ENCODE assay signal across 8 cellular contexts in the genomic region with DNA sequence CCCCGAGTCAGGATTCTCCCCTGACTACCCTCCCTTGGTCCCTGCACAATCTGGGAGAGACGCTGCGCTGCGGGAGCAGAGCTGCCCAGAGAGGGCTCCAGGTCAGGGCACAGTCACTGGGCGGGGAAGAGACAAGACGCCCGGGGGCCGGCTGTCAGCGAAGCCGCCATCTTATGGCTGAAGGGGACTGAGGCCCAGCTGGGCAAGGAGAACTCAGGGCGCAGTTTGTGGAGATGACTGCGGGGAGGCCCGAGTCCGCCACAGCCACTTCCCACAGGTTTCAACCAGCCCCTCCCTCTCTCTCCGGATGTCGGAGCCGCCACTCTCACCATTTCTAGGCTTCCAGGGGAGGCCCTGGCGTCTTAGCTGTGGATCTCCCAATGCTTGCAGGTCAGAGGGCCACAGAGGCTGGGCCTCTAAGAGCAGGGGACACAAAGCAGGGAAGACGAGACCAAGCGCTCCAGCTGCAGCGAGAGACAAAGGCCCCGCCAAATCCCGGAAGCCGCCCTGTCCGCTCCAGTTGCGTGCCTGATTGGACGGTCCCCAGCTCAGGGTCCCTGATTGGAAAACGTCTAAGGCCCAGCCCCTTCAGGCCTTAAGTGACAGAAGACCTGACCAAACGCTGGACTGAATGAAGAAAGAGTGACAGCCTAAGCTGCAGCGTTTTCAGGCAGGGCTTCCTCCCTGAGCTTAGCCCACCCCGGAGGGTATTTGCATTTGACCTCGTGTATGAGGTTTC. TPM values are rescaled to one million over a fixed set of nuclear protein-coding genes. Genes with fewer than 3 reads are reported as not detected.
DNase-seq lines count a peak whose midpoint lies in the region; ATAC-seq and TF ChIP-seq lines count a peak whose summit lies in the region.

A gene (minus strand): TSS at position 484 of the 739 bp plus-strand sequence. CDS start 152 bp downstream, at position 332.

- DNase-seq in AG09319 (ENCODE audit: extremely low read depth, low read depth) (peak; percentile 91), NCI-H510A treated with DMSO at 0.1 percent for 48 hours (lab: John Stamatoyannopoulos, UW) (peak; percentile 92), choroid plexus epithelial cell (ENCODE audit: low read depth) (peak; percentile 99), kidney epithelial cell (ENCODE audit: low read depth) (peak; percentile 90)
- DNase-seq in activated CD4-positive, alpha-beta T cell treated with anti-CD3 and anti-CD28 coated beads for 24 hours (ENCODE audit: low read depth in 2 of 2), result peak; percentile 78 to 79
- DNase-seq in stimulated activated CD4-positive, alpha-beta T cell treated with anti-CD3 and anti-CD28 coated beads, Interleukin-15, amount 100 ng/mL, for 24 hours, result peak; percentile 91

- ATAC-seq in GM19035 (IDR thresholded peaks at IDR 0.05; ENCODE audit: unreplicated experiment) (peak; percentile 97), HG03342 (IDR thresholded peaks at IDR 0.05; ENCODE audit: unreplicated experiment) (peak; percentile 98)

- H3K27me3 ChIP-seq in kidney epithelial cell (ENCODE audit: control insufficient read depth, insufficient read depth, low read length), result no peaks in the 10 kb centered on the region

- H3K36me3 ChIP-seq in kidney epithelial cell (ENCODE audit: control insufficient read depth, insufficient read depth, low read length), result no peaks in the 10 kb centered on the region

- no peak for TF ChIP-seq CTCF in AG09319 (IDR thresholded peaks at IDR 0.05; ENCODE audit: low read depth, low read length)
- TF ChIP-seq CTCF in choroid plexus epithelial cell (conservative IDR thresholded peaks at IDR 0.05; ENCODE audit: low read depth, low read length), result no peak
- TF ChIP-seq CTCF in kidney epithelial cell (IDR thresholded peaks at IDR 0.05; ENCODE audit: insufficient read depth, low read length, poor library complexity, severe bottlenecking), result no peak

- peak within 1 kb of the TSS; percentile 81 for H3K4me3 ChIP-seq in choroid plexus epithelial cell (ENCODE audit: low read depth, low read length)
- H3K4me3 ChIP-seq in kidney epithelial cell (ENCODE audit: low read depth, low read length), result peak within 1 kb of the TSS; percentile 56

RNA-seq across cellular contexts. Expression of the gene that starts here (rescaled TPM):
- 4.7 and 7.6 TPM in 2 replicates for total RNA-seq in kidney epithelial cell

Comparison
In these comparisons a context has a peak if more than half of its experiments do, and no peak if none do; other contexts are left out.
1. Peak in every context shown above with its lines: DNase-seq, ATAC-seq and H3K4me3 ChIP-seq.